Comparison of ENCODE assay signal across 15 cellular contexts in the genomic region with DNA sequence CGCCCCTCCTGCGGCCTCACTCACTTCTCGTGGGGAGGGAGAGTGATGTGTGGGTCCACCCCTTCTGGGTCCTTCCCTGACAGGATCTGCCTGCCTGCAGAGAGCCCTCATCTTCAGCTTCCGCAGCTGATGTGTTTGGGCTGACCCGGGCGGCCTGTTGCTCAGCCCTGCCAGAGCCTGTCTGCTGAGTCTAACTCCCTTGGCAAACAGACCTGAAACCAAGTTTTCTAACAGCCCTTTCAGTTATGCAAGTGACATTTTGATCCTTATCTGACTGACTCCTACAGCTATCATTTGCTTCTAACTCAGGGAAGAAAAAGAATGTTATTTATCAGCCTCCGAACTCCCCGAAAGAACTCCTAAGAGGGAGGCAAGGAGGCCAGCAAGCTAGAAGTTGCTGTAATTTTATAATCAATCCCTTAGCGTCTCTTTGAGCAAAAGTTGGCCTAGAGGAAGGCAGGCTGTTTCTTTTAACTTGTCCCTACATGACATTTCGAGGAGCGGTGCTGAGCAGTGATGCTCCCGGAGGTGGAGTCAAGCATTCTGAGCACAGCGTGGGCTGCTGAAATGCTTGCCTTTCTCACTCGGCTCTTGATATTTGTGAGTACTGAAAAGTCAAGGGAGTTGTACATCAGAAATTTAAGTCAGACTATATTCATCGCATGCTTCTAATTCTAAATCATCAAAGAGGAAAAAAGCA. TPM values are rescaled to one million over a fixed set of nuclear protein-coding genes. Genes with fewer than 3 reads are reported as not detected.
DNase-seq lines count a peak whose midpoint lies in the region; ATAC-seq and TF ChIP-seq lines count a peak whose summit lies in the region.
"Had no signal": no experiment of that assay in that cellular context is flagged by ENCODE, and none has a peak within 500 bp of the region (broad histone marks: within the 10 kb centered on the region; RNA-seq: fewer than 3 reads in every experiment).

No MANE protein-coding gene starts in this region.

- H3K9me3 ChIP-seq in fibroblast of lung (ENCODE audit: control insufficient read depth, insufficient read depth, low read depth, low read length) = no peaks in the 10 kb centered on the region
- no peaks in the 10 kb centered on the region for H3K9me3 ChIP-seq in mucosa of descending colon
- H3K9me3 ChIP-seq in upper lobe of left lung = no peaks in the 10 kb centered on the region

- intact Hi-C loops in mucosa of descending colon (cut with DNase I, micrococcal nuclease) = no loop called here

- no peak for TF ChIP-seq POLR2A in upper lobe of left lung (IDR thresholded peaks at IDR 0.05)

- H4K20me1 ChIP-seq in fibroblast of lung (ENCODE audit: control insufficient read depth, extremely low read depth, insufficient read depth, low read length) = no peaks in the 10 kb centered on the region

- H3K36me3 ChIP-seq in fibroblast of lung (ENCODE audit: control insufficient read depth, insufficient read depth, low read length) = peaks cover 20% of the 10 kb centered on the region
- H3K36me3 ChIP-seq in mucosa of descending colon (ENCODE audit: low read depth) = no peaks in the 10 kb centered on the region
- peaks cover 19 to 90% (median 47%) of the 10 kb centered on the region in 4 donors for H3K36me3 ChIP-seq in upper lobe of left lung

- H3K4me1 ChIP-seq in fibroblast of lung (ENCODE audit: control insufficient read depth, extremely low read depth, insufficient read depth, low read length) (peaks cover 3% of the 10 kb centered on the region), mucosa of descending colon (ENCODE audit: low read depth) (no peaks in the 10 kb centered on the region), upper lobe of left lung (no peaks in the 10 kb centered on the region)

- H3K27me3 ChIP-seq in fibroblast of lung (ENCODE audit: control insufficient read depth, insufficient read depth, low read length) = no peaks in the 10 kb centered on the region
- H3K27me3 ChIP-seq in upper lobe of left lung = no peaks in the 10 kb centered on the region
- H3K27me3 ChIP-seq: cardiac muscle cell had no signal

- TF ChIP-seq EP300 in upper lobe of left lung (IDR thresholded peaks at IDR 0.05) = no peak

- H3K4me2 ChIP-seq in fibroblast of lung (ENCODE audit: extremely low read depth, insufficient read depth, low read length) = peak overlapping the region; percentile 4

- no peak overlapping the region for H3K27ac ChIP-seq in fibroblast of lung (ENCODE audit: insufficient read depth, low read length)
- H3K27ac ChIP-seq in upper lobe of left lung = peak overlapping the region in 2 of 4 donors; percentile 16 to 45
- H3K27ac ChIP-seq: cardiac muscle cell had no signal

- H3K9ac ChIP-seq in fibroblast of lung (ENCODE audit: insufficient read depth, low read length) = no peak overlapping the region

- DNase-seq in activated CD4-positive, CD25-positive, alpha-beta regulatory T cell (lab: John Stamatoyannopoulos, UW) = no peak
- peak in 1 of 2 donors; percentile 23 for DNase-seq in fibroblast of lung (ENCODE audit: low read depth in 2 of 2)
- DNase-seq in mucosa of descending colon = no peak
- peak in 1 of 2 donors; percentile 65 for DNase-seq in upper lobe of left lung
- DNase-seq in stimulated activated CD4-positive, alpha-beta T cell treated with anti-CD3 and anti-CD28 coated beads, Interleukin-4, amount 100 ng/mL, for 24 hours = no peak
- DNase-seq: 8988T; activated CD4-positive, alpha-beta T cell treated with anti-CD3 and anti-CD28 coated beads, Interleukin-2, amount 50 U/mL, for 1 hour; activated effector memory CD4-positive, alpha-beta T cell treated with anti-CD3 and anti-CD28 coated beads, Interleukin-2, amount 50 U/mL, for 16 hours; GF-D8; NCI-H345; substantia nigra had no signal

- TF ChIP-seq CTCF in fibroblast of lung (conservative IDR thresholded peaks at IDR 0.05 in 1 of 2, IDR thresholded peaks at IDR 0.05 in 1 of 2; ENCODE audit: low read depth in 1 of 2, low read length in 2 of 2) (no peak), mucosa of descending colon (IDR thresholded peaks at IDR 0.05) (no peak), upper lobe of left lung (IDR thresholded peaks at IDR 0.05) (no peak)

- H2AFZ ChIP-seq in fibroblast of lung (ENCODE audit: low read length) = no peak overlapping the region

- WGBS in upper lobe of left lung, 2 donors = 76 to 89% methylated on average over 15 of the region's 15 CpGs

- H3K4me3 ChIP-seq in fibroblast of lung (replicated peaks in 1 of 4; ENCODE audit: control extremely low read depth in 1 of 4, insufficient read depth in 1 of 4, low read depth in 3 of 4, low read length in 4 of 4) = no peak overlapping the region
- no peak overlapping the region for H3K4me3 ChIP-seq in mucosa of descending colon
- no peak overlapping the region for H3K4me3 ChIP-seq in upper lobe of left lung
- H3K4me3 ChIP-seq: cardiac muscle cell had no signal

- peak; percentile 53 to 71 for ATAC-seq in activated CD4-positive, CD25-positive, alpha-beta regulatory T cell treated with anti-CD3 and anti-CD28 coated beads, Interleukin-2, amount 50 U/mL, for 24 hours
- ATAC-seq in mucosa of descending colon = peak; percentile 15
- peak; percentile 67 to 70 for ATAC-seq in upper lobe of left lung (ENCODE audit: low FRiP score in 2 of 2)
- no peak for ATAC-seq in HG03442 (IDR thresholded peaks at IDR 0.05; ENCODE audit: unreplicated experiment)
- no peak for ATAC-seq in HG02759 (IDR thresholded peaks at IDR 0.05; ENCODE audit: unreplicated experiment)

- H3K79me2 ChIP-seq in fibroblast of lung (ENCODE audit: control insufficient read depth, insufficient read depth, low read length) = no peaks in the 10 kb centered on the region

RNA-seq across cellular contexts. Expression of a gene that starts 31.5 kb away (rescaled TPM):
- total RNA-seq in fibroblast of lung (0.26 and 0.99 TPM in 2 replicates), mucosa of descending colon (1 to 10 TPM; 3.9 to 9.3 (median 4.8) TPM), upper lobe of left lung (1 to 10 TPM; 3.3 to 8.4 (median 7.0) TPM)
- 0.47 and 0.68 TPM in 2 replicates for polyA plus RNA-seq in fibroblast of lung
- 0.61 and 0.82 TPM in 2 replicates for polyA plus RNA-seq in fibroblast of lung (2012)
- polyA minus RNA-seq in fibroblast of lung (ENCODE audit: low replicate concordance) = not detected in 2 replicates

RNA-seq across cellular contexts. Expression of a gene that starts 54.3 kb away (rescaled TPM):
- total RNA-seq in fibroblast of lung = 10.4 and 11.3 TPM in 2 replicates
- 19.4 and 24.0 TPM in 2 replicates for polyA plus RNA-seq in fibroblast of lung
- polyA plus RNA-seq in fibroblast of lung (2012) = 9.6 and 12.5 TPM in 2 replicates
- 12.9 and 22.3 TPM in 2 replicates for polyA minus RNA-seq in fibroblast of lung (ENCODE audit: low replicate concordance)
- total RNA-seq in mucosa of descending colon = 10 to 100 TPM; 10.1 to 27.3 (median 12.6) TPM
- 10 to 100 TPM in 5 of 6 donors, 1 to 10 TPM in 1; 5.5 to 30.4 (median 12.2) TPM for total RNA-seq in upper lobe of left lung

Comparison
In these comparisons a context has a peak if more than half of its experiments do, and no peak if none do; other contexts are left out.
1. ATAC-seq: peak in activated CD4-positive, CD25-positive, alpha-beta regulatory T cell treated with anti-CD3 and anti-CD28 coated beads, Interleukin-2, amount 50 U/mL, for 24 hours (2 of 2), mucosa of descending colon (single experiment) and upper lobe of left lung (2 of 2); none in HG03442 (single experiment) and HG02759 (single experiment).